In genomic region chr19:2659856-2660432, GRCh38 we compare ENCODE assay signal across 26 cellular contexts. TPM values are rescaled to one million over a fixed set of nuclear protein-coding genes. Genes with fewer than 3 reads are reported as not detected.
A peak's percentile ranks its signal among the peaks of the same experiment; 100 is the strongest.
DNase-seq lines count a peak whose midpoint lies in the region; ATAC-seq, FAIRE-seq and TF ChIP-seq lines count a peak whose summit lies in the region.
"Had no signal": no experiment of that assay in that cellular context is flagged by ENCODE, and none has a peak within 500 bp of the region (broad histone marks: within the 10 kb centered on the region; RNA-seq: fewer than 3 reads in every experiment).

No MANE protein-coding gene starts in this region.

- H3K79me2 ChIP-seq in neural progenitor cell (ENCODE audit: low read depth) = no peaks in the 10 kb centered on the region

- H3K9me3 ChIP-seq in neural progenitor cell (ENCODE audit: low read depth) = no peaks in the 10 kb centered on the region
- H3K9me3 ChIP-seq: SJCRH30 had no signal

- H2AFZ ChIP-seq in neural progenitor cell (replicated peaks) = no peak overlapping the region
- H2AFZ ChIP-seq: PC-9 had no signal

- no peaks in the 10 kb centered on the region for H3K36me3 ChIP-seq in neural progenitor cell
- H3K36me3 ChIP-seq: HAP-1, SJCRH30 had no signal

- H3K4me1 ChIP-seq in neural progenitor cell = no peaks in the 10 kb centered on the region
- H3K4me1 ChIP-seq: HAP-1, SJCRH30 had no signal

- no peaks in the 10 kb centered on the region for H3F3A ChIP-seq in neural progenitor cell (ENCODE audit: low read depth)

- TF ChIP-seq CTCF in D721Med (IDR thresholded peaks at IDR 0.05; ENCODE audit: insufficient read depth, missing control alignments) = no peak
- no peak for TF ChIP-seq CTCF in neural progenitor cell (IDR thresholded peaks at IDR 0.05)

- no peak overlapping the region for H3K4me3 ChIP-seq in neural progenitor cell
- H3K4me3 ChIP-seq: GM12878, HAP-1, PC-9, SJCRH30 had no signal

- no peaks in the 10 kb centered on the region for H3K27me3 ChIP-seq in neural progenitor cell
- H3K27me3 ChIP-seq: SJCRH30 had no signal

- ATAC-seq in HG03457 (IDR thresholded peaks at IDR 0.05; ENCODE audit: unreplicated experiment) = no peak
- ATAC-seq: GM12878, Right ventricle myocardium inferior had no signal

- H3K27ac Mint-ChIP-seq in neural progenitor cell = no peak overlapping the region
- H3K27ac Mint-ChIP-seq: CD4-positive, CD25-positive, alpha-beta regulatory T cell had no signal

- no peak overlapping the region for H3K4me2 ChIP-seq in neural progenitor cell
- H3K4me2 ChIP-seq: KMS-11, PC-9 had no signal

- H3K27ac ChIP-seq in neural progenitor cell (no peak overlapping the region), substantia nigra (ENCODE audit: low read depth, low read length, poor library complexity, severe bottlenecking) (peak overlapping the region; percentile 13)
- H3K27ac ChIP-seq: KMS-11, PC-9, SJCRH30 had no signal

- DNase-seq in D721Med (ENCODE audit: insufficient read length, low spot score) = peak; percentile 75
- DNase-seq in NCI-H82 treated with DMSO at 0.1 percent for 48 hours (lab: John Stamatoyannopoulos, UW; ENCODE audit: unreplicated experiment) = peak; percentile 80
- DNase-seq in neural progenitor cell (ENCODE audit: low spot score) = peak; percentile 63
- no peak for DNase-seq in substantia nigra (lab: John Stamatoyannopoulos, UW)
- no peak for DNase-seq in SK-N-DZ (ENCODE audit: low spot score)
- DNase-seq in NCI-H146 treated with DMSO at 0.1 percent for 48 hours (lab: John Stamatoyannopoulos, UW; ENCODE audit: unreplicated experiment) = no peak
- DNase-seq: CD4-positive, CD25-positive, alpha-beta regulatory T cell; DMS79; EL; GDM1; GOT3; IMR-90; MM.1S; NCI-H1694; NCI-H2029 treated with DMSO at 0.1 percent for 48 hours; NCI-H2227 treated with DMSO at 0.1 percent for 48 hours; NCI-H510A; NCI-H748 treated with DMSO at 0.1 percent for 48 hours; NK-92 treated with Interleukin-12 subunit alpha and Interleukin-12 subunit beta, amount 100 ng/mL, for 24 hours; PC-9; SJCRH30 had no signal

- H3K4me3 Mint-ChIP-seq in neural progenitor cell = no peak overlapping the region
- H3K4me3 Mint-ChIP-seq: CD4-positive, CD25-positive, alpha-beta regulatory T cell had no signal

- no peaks in the 10 kb centered on the region for H3K36me3 Mint-ChIP-seq in neural progenitor cell

- peaks cover 10% of the 10 kb centered on the region for H3K27me3 Mint-ChIP-seq in neural progenitor cell (ENCODE audit: insufficient read depth, low read depth)

- FAIRE-seq in D721Med (lab: Jason Lieb, UNC) = peak; percentile 97
- FAIRE-seq: GM12878 had no signal

- H3K4me1 Mint-ChIP-seq in neural progenitor cell = peaks cover 16% of the 10 kb centered on the region
- H3K4me1 Mint-ChIP-seq: CD4-positive, CD25-positive, alpha-beta regulatory T cell had no signal

- H4K20me1 ChIP-seq in neural progenitor cell (ENCODE audit: low read depth) = no peaks in the 10 kb centered on the region

- H3K9ac ChIP-seq in neural progenitor cell = no peak overlapping the region
- H3K9ac ChIP-seq: KMS-11 had no signal

- peaks cover 13% of the 10 kb centered on the region for H3K9me3 Mint-ChIP-seq in neural progenitor cell

RNA-seq across cellular contexts. Expression of gene GNG7, which starts 42.5 kb away (rescaled TPM):
- total RNA-seq in neural progenitor cell (ENCODE audit: low replicate concordance) = 7.0 and 9.6 TPM in 2 replicates
- 0.09 and 0.10 TPM in 2 replicates for polyA plus RNA-seq in SK-N-DZ (2014; cell fraction: cytosol; rRNA removed)
- 0.04 TPM in 1 of 2 replicates, not detected in the other for polyA plus RNA-seq in SK-N-DZ (2014; cell fraction: nucleus; rRNA removed)
- total RNA-seq: SJCRH30 had no signal

Comparison
In these comparisons a context has a peak if more than half of its experiments do, and no peak if none do; other contexts are left out.
1. DNase-seq: peak in D721Med (single experiment), NCI-H82 treated with DMSO at 0.1 percent for 48 hours (single experiment) and neural progenitor cell (single experiment); none in substantia nigra (0 of 49), SK-N-DZ (single experiment) and NCI-H146 treated with DMSO at 0.1 percent for 48 hours (single experiment).